In the genomic region with DNA sequence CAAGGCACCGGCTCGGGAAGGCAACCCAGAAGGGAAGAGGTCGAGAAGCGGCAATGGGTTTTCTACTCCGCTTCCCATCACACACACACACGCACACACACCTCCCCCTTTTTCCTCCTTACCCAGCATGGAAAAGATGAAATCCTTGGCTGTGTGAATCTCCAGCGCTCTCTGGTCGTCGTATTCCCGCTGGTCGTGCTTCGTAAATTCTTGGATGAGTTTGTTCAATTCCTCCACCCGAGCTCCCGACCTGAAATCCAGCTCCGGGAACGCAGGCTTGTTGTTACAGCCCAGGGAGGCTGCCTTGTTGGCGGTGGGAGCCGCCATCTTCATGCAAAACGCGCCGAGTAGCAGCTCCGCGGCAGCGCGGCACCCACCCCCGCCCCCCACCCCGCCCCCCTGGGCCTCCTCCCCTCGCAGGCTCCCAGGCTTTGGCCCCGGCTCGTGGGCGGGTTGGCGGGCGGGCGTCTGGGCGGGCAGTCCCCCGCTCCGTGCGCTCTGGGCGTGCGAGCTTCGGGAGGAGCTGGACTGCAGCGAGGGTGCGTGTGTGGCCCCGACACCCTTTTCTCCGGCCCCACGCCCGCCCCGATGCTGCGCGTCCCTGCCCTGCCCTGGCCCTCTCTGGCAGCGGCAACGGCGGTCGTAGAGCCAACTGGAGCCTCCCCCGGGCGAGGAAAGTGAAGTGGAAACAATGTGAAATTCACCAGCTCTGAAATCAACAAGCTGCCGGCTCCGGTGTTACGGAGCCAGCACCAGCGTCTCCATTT, we compare ENCODE assay signal across 1 cellular context.
A peak's percentile ranks its signal among the peaks of the same experiment; 100 is the strongest.
TF ChIP-seq lines count a peak whose summit lies in the region.

A gene with protein sequence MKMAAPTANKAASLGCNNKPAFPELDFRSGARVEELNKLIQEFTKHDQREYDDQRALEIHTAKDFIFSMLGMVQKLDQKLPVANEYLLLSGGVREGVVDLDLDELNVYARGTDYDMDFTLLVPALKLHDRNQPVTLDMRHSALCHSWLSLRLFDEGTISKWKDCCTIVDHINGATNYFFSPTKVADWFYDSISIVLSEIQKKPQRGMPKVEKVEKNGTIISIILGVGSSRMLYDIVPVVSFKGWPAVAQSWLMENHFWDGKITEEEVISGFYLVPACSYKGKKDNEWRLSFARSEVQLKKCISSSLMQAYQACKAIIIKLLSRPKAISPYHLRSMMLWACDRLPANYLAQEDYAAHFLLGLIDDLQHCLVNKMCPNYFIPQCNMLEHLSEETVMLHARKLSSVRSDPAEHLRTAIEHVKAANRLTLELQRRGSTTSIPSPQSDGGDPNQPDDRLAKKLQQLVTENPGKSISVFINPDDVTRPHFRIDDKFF (minus strand): TSS at position 349 of the 767 bp plus-strand sequence. CDS start 16 bp downstream, at position 333.

TF ChIP-seq in HEK293, 187 proteins besides CTCF, POLR2A, EP300 and RAD21 (continued from another document and continues in another):
- no peak for TF ChIP-seq ZNF549 (tag by site-specific recombination; IDR thresholded peaks at IDR 0.05)
- TF ChIP-seq ZBTB11 (tag by site-specific recombination; conservative IDR thresholded peaks at IDR 0.05; ENCODE audit: low read depth) = 0 out of 2 replicates have a peak, but pooled peaks have one; percentile 27
- TF ChIP-seq ZNF19 (tag by site-specific recombination; IDR thresholded peaks at IDR 0.05; ENCODE audit: low read depth) = no peak
- TF ChIP-seq ZNF366 (tag by site-specific recombination; conservative IDR thresholded peaks at IDR 0.05) = peak; percentile 75
- TF ChIP-seq, protein P1, sequence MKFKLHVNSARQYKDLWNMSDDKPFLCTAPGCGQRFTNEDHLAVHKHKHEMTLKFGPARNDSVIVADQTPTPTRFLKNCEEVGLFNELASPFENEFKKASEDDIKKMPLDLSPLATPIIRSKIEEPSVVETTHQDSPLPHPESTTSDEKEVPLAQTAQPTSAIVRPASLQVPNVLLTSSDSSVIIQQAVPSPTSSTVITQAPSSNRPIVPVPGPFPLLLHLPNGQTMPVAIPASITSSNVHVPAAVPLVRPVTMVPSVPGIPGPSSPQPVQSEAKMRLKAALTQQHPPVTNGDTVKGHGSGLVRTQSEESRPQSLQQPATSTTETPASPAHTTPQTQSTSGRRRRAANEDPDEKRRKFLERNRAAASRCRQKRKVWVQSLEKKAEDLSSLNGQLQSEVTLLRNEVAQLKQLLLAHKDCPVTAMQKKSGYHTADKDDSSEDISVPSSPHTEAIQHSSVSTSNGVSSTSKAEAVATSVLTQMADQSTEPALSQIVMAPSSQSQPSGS (tag by site-specific recombination; IDR thresholded peaks at IDR 0.05; ENCODE audit: low read depth) = no peak
- TF ChIP-seq ZNF510 (tag by site-specific recombination; IDR thresholded peaks at IDR 0.05; ENCODE audit: insufficient replicate concordance) = no peak
- no peak for TF ChIP-seq GLI2 (tag by site-specific recombination; IDR thresholded peaks at IDR 0.05; ENCODE audit: borderline replicate concordance, low read depth)
- no peak; the same call in 1 of the 2 replicates for TF ChIP-seq ZNF660 (tag by site-specific recombination; IDR thresholded peaks at IDR 0.05)
- TF ChIP-seq ZBTB44 (tag by site-specific recombination; IDR thresholded peaks at IDR 0.05) = no peak
- no peak for TF ChIP-seq REPIN1 (tag by site-specific recombination; IDR thresholded peaks at IDR 0.05; ENCODE audit: low read depth)
- no peak for TF ChIP-seq ZNF530 (tag by site-specific recombination; IDR thresholded peaks at IDR 0.05; ENCODE audit: low read depth)
- TF ChIP-seq ZNF23 (tag by site-specific recombination; IDR thresholded peaks at IDR 0.05; ENCODE audit: borderline replicate concordance) = no peak
- no peak for TF ChIP-seq ZNF488 (tag by site-specific recombination; IDR thresholded peaks at IDR 0.05)
- no peak for TF ChIP-seq ZNF311 (tag by site-specific recombination; IDR thresholded peaks at IDR 0.05; ENCODE audit: borderline replicate concordance)
- TF ChIP-seq, protein P2, sequence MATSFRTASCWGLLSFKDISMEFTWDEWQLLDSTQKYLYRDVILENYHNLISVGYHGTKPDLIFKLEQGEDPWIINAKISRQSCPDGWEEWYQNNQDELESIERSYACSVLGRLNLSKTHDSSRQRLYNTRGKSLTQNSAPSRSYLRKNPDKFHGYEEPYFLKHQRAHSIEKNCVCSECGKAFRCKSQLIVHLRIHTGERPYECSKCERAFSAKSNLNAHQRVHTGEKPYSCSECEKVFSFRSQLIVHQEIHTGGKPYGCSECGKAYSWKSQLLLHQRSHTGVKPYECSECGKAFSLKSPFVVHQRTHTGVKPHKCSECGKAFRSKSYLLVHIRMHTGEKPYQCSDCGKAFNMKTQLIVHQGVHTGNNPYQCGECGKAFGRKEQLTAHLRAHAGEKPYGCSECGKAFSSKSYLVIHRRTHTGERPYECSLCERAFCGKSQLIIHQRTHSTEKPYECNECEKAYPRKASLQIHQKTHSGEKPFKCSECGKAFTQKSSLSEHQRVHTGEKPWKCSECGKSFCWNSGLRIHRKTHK (tag by site-specific recombination; IDR thresholded peaks at IDR 0.05) = no peak
- TF ChIP-seq ZBTB26 (tag by site-specific recombination; optimal IDR thresholded peaks at IDR 0.05) = peak; percentile 85
- TF ChIP-seq SP7 (tag by site-specific recombination; IDR thresholded peaks at IDR 0.05) = no peak
- no peak for TF ChIP-seq ZNF585B (tag by site-specific recombination; IDR thresholded peaks at IDR 0.05)
- TF ChIP-seq PBX3 (CRISPR knock-in tag; IDR thresholded peaks at IDR 0.05) = no peak
- no peak for TF ChIP-seq ZNF37A (tag by site-specific recombination; IDR thresholded peaks at IDR 0.05)
- no peak for TF ChIP-seq HOXC10 (CRISPR knock-in tag; IDR thresholded peaks at IDR 0.05)
- TF ChIP-seq ZBTB10 (tag by site-specific recombination; IDR thresholded peaks at IDR 0.05) = no peak
- no peak for TF ChIP-seq ZNF76 (tag by site-specific recombination; IDR thresholded peaks at IDR 0.05; ENCODE audit: borderline replicate concordance, low read depth)
- TF ChIP-seq, protein P3, sequence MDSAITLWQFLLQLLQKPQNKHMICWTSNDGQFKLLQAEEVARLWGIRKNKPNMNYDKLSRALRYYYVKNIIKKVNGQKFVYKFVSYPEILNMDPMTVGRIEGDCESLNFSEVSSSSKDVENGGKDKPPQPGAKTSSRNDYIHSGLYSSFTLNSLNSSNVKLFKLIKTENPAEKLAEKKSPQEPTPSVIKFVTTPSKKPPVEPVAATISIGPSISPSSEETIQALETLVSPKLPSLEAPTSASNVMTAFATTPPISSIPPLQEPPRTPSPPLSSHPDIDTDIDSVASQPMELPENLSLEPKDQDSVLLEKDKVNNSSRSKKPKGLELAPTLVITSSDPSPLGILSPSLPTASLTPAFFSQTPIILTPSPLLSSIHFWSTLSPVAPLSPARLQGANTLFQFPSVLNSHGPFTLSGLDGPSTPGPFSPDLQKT (IDR thresholded peaks at IDR 0.05; ENCODE audit: borderline replicate concordance, low read depth, low read length) = no peak
- TF ChIP-seq EGR2 (tag by site-specific recombination; IDR thresholded peaks at IDR 0.05; ENCODE audit: low read depth) = peak; percentile 68; the same call in 1 of the 2 replicates
- TF ChIP-seq ZNF112 (tag by site-specific recombination; IDR thresholded peaks at IDR 0.05) = no peak
- TF ChIP-seq ZNF416 (tag by site-specific recombination; IDR thresholded peaks at IDR 0.05) = no peak
- no peak for TF ChIP-seq ZNF223 (tag by site-specific recombination; IDR thresholded peaks at IDR 0.05)
- no peak for TF ChIP-seq ZBTB21 (tag by site-specific recombination; IDR thresholded peaks at IDR 0.05)
- no peak for TF ChIP-seq ZSCAN18 (tag by site-specific recombination; IDR thresholded peaks at IDR 0.05)
- no peak for TF ChIP-seq ZNF274 (IDR thresholded peaks at IDR 0.05; ENCODE audit: low read length)
- no peak for TF ChIP-seq ZNF274 (tag by site-specific recombination; IDR thresholded peaks at IDR 0.05; ENCODE audit: borderline replicate concordance)
